9 cellular contexts compared by ENCODE assay signal in the genomic region with DNA sequence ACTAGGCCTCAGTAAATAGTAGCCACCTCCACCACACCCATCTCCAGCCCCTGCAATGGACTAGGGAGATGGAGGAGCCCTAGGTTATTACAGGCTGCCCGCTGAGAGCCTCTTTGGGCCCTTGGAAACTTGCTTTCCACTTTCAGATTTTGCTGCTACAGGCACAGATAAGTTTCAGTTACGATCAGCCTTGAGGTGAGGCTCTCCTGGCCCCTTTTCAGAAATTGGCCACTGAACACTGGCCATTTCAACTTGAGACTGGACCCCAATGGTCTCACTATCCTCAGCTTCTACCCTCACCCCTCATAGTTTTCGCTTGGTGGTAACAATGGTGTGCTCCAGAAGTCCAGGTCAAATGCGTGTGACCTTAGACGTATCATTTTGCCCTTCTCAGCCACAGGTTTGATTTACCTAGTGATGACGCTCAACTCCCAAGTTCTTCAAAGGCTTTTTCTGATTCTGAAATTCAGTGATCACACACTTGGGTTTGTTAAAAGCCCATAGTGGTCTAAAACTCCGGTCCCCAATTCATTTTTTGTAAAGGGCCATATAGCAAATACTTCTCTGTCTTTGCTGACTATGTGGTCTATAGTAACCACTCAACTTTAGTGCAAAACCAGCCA. TPM values are rescaled to one million over a fixed set of nuclear protein-coding genes. Genes with fewer than 3 reads are reported as not detected.
DNase-seq lines count a peak whose midpoint lies in the region; ATAC-seq and TF ChIP-seq lines count a peak whose summit lies in the region.
"Had no signal": no experiment of that assay in that cellular context is flagged by ENCODE, and none has a peak within 500 bp of the region (broad histone marks: within the 10 kb centered on the region; RNA-seq: fewer than 3 reads in every experiment).

No MANE protein-coding gene starts in this region.

- peak overlapping the region in 9 of 12 donors; percentile 65 to 90 (median 85) for H3K27ac ChIP-seq in heart left ventricle
- H3K27ac ChIP-seq in uterus: peak overlapping the region; percentile 46 to 86

- H3K27me3 ChIP-seq in heart left ventricle (no peaks in the 10 kb centered on the region), uterus (no peaks in the 10 kb centered on the region)

- H3K4me1 Mint-ChIP-seq in brain (peaks cover 45% of the 10 kb centered on the region), memory B cell (peaks cover 21% of the 10 kb centered on the region)

- TF ChIP-seq POLR2A in heart left ventricle (IDR thresholded peaks at IDR 0.05) (no peak), uterus (IDR thresholded peaks at IDR 0.05) (no peak)

- no peak for DNase-seq in heart left ventricle
- no peak for DNase-seq in Right ventricle myocardium inferior (ENCODE audit: missing footprints)
- DNase-seq in memory B cell (ENCODE audit: low spot score in 2 of 2): no peak
- DNase-seq in uterus: no peak
- DNase-seq in NCI-H1694 treated with DMSO at 0.1 percent for 48 hours (lab: John Stamatoyannopoulos, UW): no peak
- no peak for DNase-seq in activated gamma-delta T cell treated with Interleukin-2 at 50 U/mL for 16 hours
- DNase-seq: NCI-H1105 treated with DMSO at 0.1 percent for 48 hours had no signal

- H3K4me3 ChIP-seq in heart left ventricle (peak overlapping the region; percentile 71 to 100 (median 88)), uterus (peak overlapping the region; percentile 92 to 98)

- 59 to 67% (median 65%) methylated on average over 7 of the region's 7 CpGs for whole genome bisulfite sequencing in heart left ventricle, 4 donors

- TF ChIP-seq CTCF in heart left ventricle (IDR thresholded peaks at IDR 0.05) (no peak), brain (conservative IDR thresholded peaks at IDR 0.05) (no peak), uterus (IDR thresholded peaks at IDR 0.05) (no peak)

- peaks cover 3% of the 10 kb centered on the region for H3K27me3 Mint-ChIP-seq in brain
- H3K27me3 Mint-ChIP-seq in memory B cell: no peaks in the 10 kb centered on the region

- H3K27ac Mint-ChIP-seq in brain: peak overlapping the region; percentile 74 to 95 (median 93)
- peak overlapping the region; percentile 95 for H3K27ac Mint-ChIP-seq in memory B cell

- H3K4me1 ChIP-seq in heart left ventricle: peaks cover 0 to 40% (median 27%) of the 10 kb centered on the region in 12 donors
- peaks cover 0 to 6% of the 10 kb centered on the region in 2 donors for H3K4me1 ChIP-seq in uterus

- peaks cover 0 to 42% (median 24%) of the 10 kb centered on the region in 9 donors for H3K36me3 ChIP-seq in heart left ventricle
- H3K36me3 ChIP-seq in uterus: no peaks in the 10 kb centered on the region

- H3K36me3 Mint-ChIP-seq in brain (peaks cover 25% of the 10 kb centered on the region), memory B cell (peaks cover 14% of the 10 kb centered on the region)

- intact Hi-C loops in heart left ventricle (cut with DNase I): loop anchor here (5.0 to 10.0 kb wide), 11 partner anchors 69 to 294 kb away; partner anchors contain the start of genes CARHSP1 (in 5 of the 10), ABAT (in 2 of the 10), LITAFD (in 2 of the 10) and HAPSTR1 (in 1 of the 10)
- intact Hi-C loops in Right ventricle myocardium inferior (cut with DNase I): loop anchor here (5.0 kb wide), 2 partner anchors 69 to 231 kb away; partner anchors contain the start of gene CARHSP1
- intact Hi-C loops in uterus (cut with DNase I; ENCODE audit: low total_unique reads): no loop called here

- H3K9me3 ChIP-seq in heart left ventricle (no peaks in the 10 kb centered on the region), uterus (no peaks in the 10 kb centered on the region)

- H3K4me3 Mint-ChIP-seq in brain: peak overlapping the region; percentile 90 to 98 (median 96)
- H3K4me3 Mint-ChIP-seq in memory B cell: peak overlapping the region; percentile 89

- H3K9me3 Mint-ChIP-seq in brain (peaks cover 0 to 3% (median 0%) of the 10 kb centered on the region in 5 experiments), memory B cell (no peaks in the 10 kb centered on the region)

- ATAC-seq in heart left ventricle (peak in 1 of 4 donors; percentile 1), Right ventricle myocardium inferior (no peak), memory B cell (ENCODE audit: low read depth) (no peak), HG02678 (IDR thresholded peaks at IDR 0.05; ENCODE audit: unreplicated experiment) (no peak)

RNA-seq across cellular contexts. Expression of gene PMM2, which starts 1.0 kb away (rescaled TPM):
- total RNA-seq in heart left ventricle (10 to 100 TPM in 8 of 9 donors, 1 to 10 TPM in 1; 9.8 to 25.1 (median 13.4) TPM), Right ventricle myocardium inferior (15.9 TPM), uterus (10 to 100 TPM; 19.0 to 41.6 (median 27.5) TPM)
- polyA plus RNA-seq in heart left ventricle (10 to 100 TPM; 10.9 to 29.4 TPM), brain (ENCODE audit: insufficient read depth, low read depth, low replicate concordance) (4.8 TPM)

RNA-seq across cellular contexts. Expression of gene TMEM186, which starts 1.2 kb away (rescaled TPM):
- total RNA-seq in heart left ventricle (10 to 100 TPM in 8 of 9 donors, 1 to 10 TPM in 1; 9.6 to 14.6 (median 12.4) TPM), Right ventricle myocardium inferior (13.8 TPM), uterus (1 to 10 TPM; 6.1 to 9.1 (median 8.3) TPM)
- polyA plus RNA-seq in heart left ventricle (10 to 100 TPM in 1 of 2 donors, 1 to 10 TPM in 1; 8.7 to 17.2 TPM), brain (ENCODE audit: insufficient read depth, low read depth, low replicate concordance) (12.4 TPM)
